11 cellular contexts compared by ENCODE assay signal in the genomic region with DNA sequence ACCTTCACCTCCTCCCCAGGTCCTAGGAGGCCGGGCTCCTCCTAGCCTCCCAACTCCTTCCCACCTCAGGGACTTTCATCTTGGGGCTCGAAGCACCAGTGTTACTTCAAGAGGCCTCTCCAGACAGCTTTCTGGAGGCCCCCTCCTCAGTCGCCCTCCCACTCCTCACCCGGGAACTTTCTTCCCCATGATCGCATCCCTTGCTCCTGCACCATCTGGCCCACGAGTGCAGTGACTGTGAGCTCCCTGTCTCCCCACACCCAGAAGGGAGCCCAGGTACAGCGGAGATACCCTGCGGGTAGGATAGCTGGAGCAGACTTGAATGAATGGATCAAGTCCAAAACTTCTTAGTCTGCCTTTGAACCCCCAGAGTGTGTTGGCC. TPM values are rescaled to one million over a fixed set of nuclear protein-coding genes. Genes with fewer than 3 reads are reported as not detected.
"Had no signal": no experiment of that assay in that cellular context is flagged by ENCODE, and none has a peak within 500 bp of the region (broad histone marks: within the 10 kb centered on the region; RNA-seq: fewer than 3 reads in every experiment).

No MANE protein-coding gene starts in this region.

- H3K4me3 Mint-ChIP-seq: activated B cell treated with CpG ODN at 0.5 μM for 24 hours; activated CD4-positive, alpha-beta T cell treated with anti-CD3 and anti-CD28 coated beads, Interleukin-2, amount 10 ng/mL, durations not matched to agents 7 days and 5 days; activated naive CD8-positive, alpha-beta T cell treated with anti-CD3 and anti-CD28 coated beads for 36 hours; stimulated activated effector memory CD8-positive, alpha-beta T cell treated with anti-CD3 and anti-CD28 coated beads, Interleukin-12 subunit alpha, Interleukin-12 subunit beta, amount 100 ng/mL, for 72 hours had no signal

- H3K27ac Mint-ChIP-seq: activated B cell treated with CpG ODN at 0.5 μM for 24 hours; activated CD4-positive, alpha-beta T cell treated with anti-CD3 and anti-CD28 coated beads, Interleukin-2, amount 10 ng/mL, durations not matched to agents 7 days and 5 days; activated naive CD8-positive, alpha-beta T cell treated with anti-CD3 and anti-CD28 coated beads for 36 hours; stimulated activated effector memory CD8-positive, alpha-beta T cell treated with anti-CD3 and anti-CD28 coated beads, Interleukin-12 subunit alpha, Interleukin-12 subunit beta, amount 100 ng/mL, for 72 hours had no signal

- ATAC-seq: left lobe of liver; stimulated activated effector memory CD8-positive, alpha-beta T cell treated with anti-CD3 and anti-CD28 coated beads, Interleukin-12 subunit alpha, Interleukin-12 subunit beta, amount 100 ng/mL, for 72 hours had no signal

- H3K27ac ChIP-seq: esophagus muscularis mucosa, skin epidermis had no signal

- H3K4me3 ChIP-seq: esophagus muscularis mucosa, skin epidermis had no signal

- DNase-seq: activated B cell treated with CpG ODN at 0.5 μM for 24 hours; activated CD4-positive, alpha-beta T cell treated with anti-CD3 and anti-CD28 coated beads, Interleukin-2, amount 10 ng/mL, durations not matched to agents 7 days and 5 days; activated CD8-positive, alpha-beta memory T cell treated with anti-CD3 and anti-CD28 coated beads for 24 hours; activated effector memory CD4-positive, alpha-beta T cell treated with anti-CD3 and anti-CD28 coated beads, Interleukin-2, amount 50 U/mL, for 16 hours; activated naive CD8-positive, alpha-beta T cell treated with anti-CD3 and anti-CD28 coated beads for 36 hours; trophoblast cell had no signal

- H3K9me3 ChIP-seq: esophagus muscularis mucosa had no signal

- H3K9me3 Mint-ChIP-seq: activated B cell treated with CpG ODN at 0.5 μM for 24 hours; activated CD4-positive, alpha-beta T cell treated with anti-CD3 and anti-CD28 coated beads, Interleukin-2, amount 10 ng/mL, durations not matched to agents 7 days and 5 days; activated naive CD8-positive, alpha-beta T cell treated with anti-CD3 and anti-CD28 coated beads for 36 hours; stimulated activated effector memory CD8-positive, alpha-beta T cell treated with anti-CD3 and anti-CD28 coated beads, Interleukin-12 subunit alpha, Interleukin-12 subunit beta, amount 100 ng/mL, for 72 hours had no signal

RNA-seq across cellular contexts. Expression of a gene that starts 6.1 kb away (rescaled TPM):
- total RNA-seq: activated B cell treated with CpG ODN at 0.5 μM for 24 hours; activated CD4-positive, alpha-beta T cell treated with anti-CD3 and anti-CD28 coated beads, Interleukin-2, amount 10 ng/mL, durations not matched to agents 7 days and 5 days; left lobe of liver; T-helper 1 cell treated with Interleukin-12 subunit alpha and Interleukin-12 subunit beta and Interleukin-4 antibody, amounts not matched to agents 30 ng/mL and 1 ng/mL, for 36 hours had no signal

RNA-seq across cellular contexts. Expression of a gene that starts 26.4 kb away (rescaled TPM):
- total RNA-seq: activated B cell treated with CpG ODN at 0.5 μM for 24 hours; activated CD4-positive, alpha-beta T cell treated with anti-CD3 and anti-CD28 coated beads, Interleukin-2, amount 10 ng/mL, durations not matched to agents 7 days and 5 days; activated naive CD8-positive, alpha-beta T cell treated with anti-CD3 and anti-CD28 coated beads for 36 hours; T-helper 1 cell treated with Interleukin-12 subunit alpha and Interleukin-12 subunit beta and Interleukin-4 antibody, amounts not matched to agents 30 ng/mL and 1 ng/mL, for 36 hours had no signal
